In the genomic region with DNA sequence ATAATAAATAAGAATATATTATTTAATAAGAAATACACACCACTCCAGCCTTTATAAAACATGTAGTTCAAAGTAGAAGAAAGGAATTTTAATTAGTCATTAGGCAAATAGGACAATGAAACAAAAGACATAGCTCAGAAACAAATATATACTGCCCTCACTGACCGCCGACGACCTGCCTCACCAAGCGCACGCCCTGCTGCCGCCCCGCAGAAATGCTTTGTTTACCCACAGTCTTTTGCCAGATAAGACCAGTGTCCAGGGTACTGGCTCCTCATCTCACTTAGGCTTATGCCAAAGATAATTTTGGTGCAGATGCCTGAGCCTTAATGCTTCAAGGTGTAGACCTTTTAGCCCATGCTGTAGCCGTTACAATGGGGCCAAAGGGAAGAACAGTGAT, we compare ENCODE assay signal across 36 cellular contexts.
"Had no signal": no experiment of that assay in that cellular context is flagged by ENCODE, and none has a peak within 500 bp of the region (broad histone marks: within the 10 kb centered on the region; RNA-seq: fewer than 3 reads in every experiment).

No MANE protein-coding gene starts in this region.

- H3K4me2 ChIP-seq: KMS-11 had no signal

- H3K4me3 ChIP-seq: MG63 had no signal

- H3K9ac ChIP-seq: KMS-11 had no signal

- H3K36me3 ChIP-seq: MG63 had no signal

- H3K27me3 ChIP-seq: MG63 had no signal

- H3K9me3 ChIP-seq: MG63 had no signal

- H3K27ac ChIP-seq: KMS-11 had no signal

- DNase-seq: Kasumi-1, MG63, MM.1S, MV-4-11, NCI-H1048, NCI-H1092, NCI-H1092 treated with DMSO at 0.1 percent for 48 hours, NCI-H1105, NCI-H1105 treated with DMSO at 0.1 percent for 48 hours, NCI-H1417, NCI-H1417 treated with DMSO at 0.1 percent for 48 hours, NCI-H1436, NCI-H1436 treated with DMSO at 0.1 percent for 48 hours, NCI-H146, NCI-H1694, NCI-H1694 treated with DMSO at 0.1 percent for 48 hours, NCI-H187, NCI-H187 treated with DMSO at 0.1 percent for 48 hours, NCI-H1930, NCI-H2029, NCI-H2029 treated with DMSO at 0.1 percent for 48 hours, NCI-H2081, NCI-H2081 treated with DMSO at 0.1 percent for 48 hours, NCI-H2107, NCI-H2171, NCI-H2171 treated with DMSO at 0.1 percent for 48 hours, NCI-H2227 treated with DMSO at 0.1 percent for 48 hours, NCI-H226, NCI-H345, NCI-H446, NCI-H446 treated with DMSO at 0.1 percent for 48 hours, NCI-H510A, NCI-H510A treated with DMSO at 0.1 percent for 48 hours, NCI-H524, NCI-H524 treated with DMSO at 0.1 percent for 48 hours had no signal
